14 cellular contexts compared by ENCODE assay signal in genomic region chr20:35001596-35002362, GRCh38. TPM values are rescaled to one million over a fixed set of nuclear protein-coding genes. Genes with fewer than 3 reads are reported as not detected.
A peak's percentile ranks its signal among the peaks of the same experiment; 100 is the strongest.
DNase-seq lines count a peak whose midpoint lies in the region; ATAC-seq and TF ChIP-seq lines count a peak whose summit lies in the region.
"Had no signal": no experiment of that assay in that cellular context is flagged by ENCODE, and none has a peak within 500 bp of the region (broad histone marks: within the 10 kb centered on the region; RNA-seq: fewer than 3 reads in every experiment).

No MANE protein-coding gene starts in this region.

- no peak overlapping the region for H3K27ac Mint-ChIP-seq in CD8-positive, alpha-beta T cell
- H3K27ac Mint-ChIP-seq: nephron had no signal

- H3K9me3 ChIP-seq in CD8-positive, alpha-beta T cell (ENCODE audit: low read length) = no peaks in the 10 kb centered on the region
- H3K9me3 ChIP-seq: ascending aorta, tibial artery had no signal

- no peaks in the 10 kb centered on the region for H3K9me3 Mint-ChIP-seq in CD8-positive, alpha-beta T cell
- H3K9me3 Mint-ChIP-seq: nephron had no signal

- H3K4me1 Mint-ChIP-seq in CD8-positive, alpha-beta T cell (ENCODE audit: low read depth) = peaks cover 2% of the 10 kb centered on the region
- H3K4me1 Mint-ChIP-seq: nephron had no signal

- H3K4me3 Mint-ChIP-seq in CD8-positive, alpha-beta T cell = no peak overlapping the region
- H3K4me3 Mint-ChIP-seq: nephron had no signal

- no peaks in the 10 kb centered on the region for H3K27me3 ChIP-seq in CD8-positive, alpha-beta T cell (ENCODE audit: insufficient read depth, low read length)
- H3K27me3 ChIP-seq: ascending aorta, tibial artery had no signal

- TF ChIP-seq POLR2A in NB4 (IDR thresholded peaks at IDR 0.05; ENCODE audit: extremely low read depth, insufficient read length) = no peak

- POLR2A ChIA-PET in CD8-positive, alpha-beta T cell (lab: Charles Lee) = interaction anchor here (1.0 kb wide), 1 partner anchor 13 kb away, joined by 6 read pairs; no protein-coding TSS in a partner anchor

- H3K36me3 ChIP-seq in CD8-positive, alpha-beta T cell (ENCODE audit: insufficient read depth, low read length) = peaks cover 53% of the 10 kb centered on the region

- H3K27ac ChIP-seq in CD8-positive, alpha-beta T cell (ENCODE audit: low read depth, low read length) = no peak overlapping the region
- H3K27ac ChIP-seq: ascending aorta, tibial artery had no signal

- H3K36me3 Mint-ChIP-seq in CD8-positive, alpha-beta T cell = peaks cover 89% of the 10 kb centered on the region

- H3K4me3 ChIP-seq in NB4 (ENCODE audit: low read depth, low read length) (no peak overlapping the region), fibroblast of mammary gland (ENCODE audit: control insufficient read depth, low read depth, low read length) (no peak overlapping the region), retinal pigment epithelial cell (ENCODE audit: low read length) (no peak overlapping the region)
- no peak overlapping the region for H3K4me3 ChIP-seq in CD8-positive, alpha-beta T cell (ENCODE audit: low read depth, low read length)
- H3K4me3 ChIP-seq: ascending aorta, tibial artery had no signal

- ATAC-seq in CD8-positive, alpha-beta T cell = no peak

- no peaks in the 10 kb centered on the region for H3K27me3 Mint-ChIP-seq in CD8-positive, alpha-beta T cell (ENCODE audit: low read depth)

- CTCF ChIA-PET in CD8-positive, alpha-beta T cell (lab: Charles Lee) = interaction anchor here (1.2 to 1.3 kb wide), 2 partner anchors 10 to 121 kb away, joined by 3 read pairs; no protein-coding TSS in a partner anchor

- no peaks in the 10 kb centered on the region for H3K4me1 ChIP-seq in CD8-positive, alpha-beta T cell (ENCODE audit: insufficient read depth, low read length)
- H3K4me1 ChIP-seq: ascending aorta, tibial artery had no signal

- intact Hi-C loops in CD8-positive, alpha-beta T cell (cut with DNase I, micrococcal nuclease) = no loop called here

- DNase-seq in NCI-H82 (lab: John Stamatoyannopoulos, UW) (peak; percentile 15), NCI-H82 treated with DMSO at 0.1 percent for 48 hours (lab: John Stamatoyannopoulos, UW; ENCODE audit: unreplicated experiment) (no peak), NB4 (ENCODE audit: low read depth) (no peak), fibroblast of mammary gland (ENCODE audit: low read depth) (no peak), retinal pigment epithelial cell (ENCODE audit: low read depth) (no peak), NCI-H2171 (lab: John Stamatoyannopoulos, UW) (no peak), HT-29 (ENCODE audit: low spot score) (no peak)
- no peak for DNase-seq in CD8-positive, alpha-beta T cell
- DNase-seq: NCI-H1417, RPMI8226 had no signal

- peak; percentile 18 for TF ChIP-seq CTCF in NB4 (IDR thresholded peaks at IDR 0.05; ENCODE audit: low read depth, low read length)
- peak; percentile 43 for TF ChIP-seq CTCF in fibroblast of mammary gland (conservative IDR thresholded peaks at IDR 0.05; ENCODE audit: control insufficient read depth, insufficient read depth, low read depth, low read length)
- peak; percentile 47 for TF ChIP-seq CTCF in retinal pigment epithelial cell (conservative IDR thresholded peaks at IDR 0.05; ENCODE audit: low read depth, low read length)
- no peak for TF ChIP-seq CTCF in CD8-positive, alpha-beta T cell (IDR thresholded peaks at IDR 0.05)

RNA-seq across cellular contexts. Expression of gene MYH7B, which starts 46.1 kb away (rescaled TPM):
- total RNA-seq in CD8-positive, alpha-beta T cell = under 1 TPM; 0.19 to 0.54 TPM
- 0.08 and 0.15 TPM in 2 replicates for total RNA-seq in HT-29 (2014; rRNA removed; shearing (Covaris generic))
- total RNA-seq: glomerular endothelial cell had no signal

RNA-seq across cellular contexts. Expression of gene GSS, which starts 46.2 kb away (rescaled TPM):
- total RNA-seq in CD8-positive, alpha-beta T cell = 10 to 100 TPM; 23.6 to 24.3 TPM
- 80.8 and 88.6 TPM in 2 replicates for total RNA-seq in HT-29 (2014; rRNA removed; shearing (Covaris generic))
